ENCODE assay signal across 13 cellular contexts in the genomic region with DNA sequence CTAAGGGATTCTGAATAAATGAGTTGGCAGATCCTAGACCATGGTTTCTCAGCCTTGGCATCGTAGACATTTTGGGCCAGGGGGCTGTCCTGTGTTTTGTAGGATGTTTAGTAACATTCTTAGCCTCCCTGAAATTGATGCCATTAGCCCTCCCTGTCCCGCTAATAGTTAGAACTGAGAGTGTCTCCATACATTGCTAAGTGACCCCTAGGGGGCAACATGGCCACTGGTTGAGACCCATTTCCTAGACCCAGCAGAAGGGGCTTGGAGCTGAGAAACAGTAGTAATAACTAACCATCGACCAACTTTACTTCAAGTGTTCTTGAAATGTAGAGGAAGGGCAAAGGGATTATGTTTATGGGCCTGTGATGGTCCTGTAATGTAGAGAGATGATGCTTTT. TPM values are rescaled to one million over a fixed set of nuclear protein-coding genes. Genes with fewer than 3 reads are reported as not detected.
A peak's percentile ranks its signal among the peaks of the same experiment; 100 is the strongest.
DNase-seq lines count a peak whose midpoint lies in the region; ATAC-seq, FAIRE-seq and TF ChIP-seq lines count a peak whose summit lies in the region.
"Had no signal": no experiment of that assay in that cellular context is flagged by ENCODE, and none has a peak within 500 bp of the region (broad histone marks: within the 10 kb centered on the region; RNA-seq: fewer than 3 reads in every experiment).

No MANE protein-coding gene starts in this region.

- no peak for TF ChIP-seq POLR2A in H1 (IDR thresholded peaks at IDR 0.05; ENCODE audit: control extremely low read depth in 1 of 2, low read depth in 2 of 2, low read length in 2 of 2)

- H3K23ac ChIP-seq in H1 (ENCODE audit: insufficient read length) = no peak overlapping the region

- no peaks in the 10 kb centered on the region for H3K9me3 Mint-ChIP-seq in stimulated activated naive CD8-positive, alpha-beta T cell treated with anti-CD3 and anti-CD28 coated beads, Interleukin-15, Interleukin-2, amounts not matched to agents 100 ng/mL and 50 ng/mL, for 24 hours

- H3K4me3 ChIP-seq in OCI-LY1 (ENCODE audit: low read depth, low read length, poor library complexity, severe bottlenecking) (no peak overlapping the region), H1 (ENCODE audit: extremely low read depth in 1 of 4, insufficient read depth in 2 of 4, low read depth in 3 of 4, low read length in 4 of 4) (no peak overlapping the region), PC-9 (no peak overlapping the region), kidney (ENCODE audit: low read length in 2 of 2) (no peak overlapping the region)
- H3K4me3 ChIP-seq: BLaER1 treated with 17β-estradiol and CSF1 and Interleukin-3, amounts not matched to agents 10 nM and 100 nM had no signal

- no peak overlapping the region for H3K27ac ChIP-seq in OCI-LY1 (ENCODE audit: low read depth, low read length, poor library complexity, severe bottlenecking)
- H3K27ac ChIP-seq in H1 (ENCODE audit: low read depth, low read length) = no peak overlapping the region
- no peak overlapping the region for H3K27ac ChIP-seq in PC-9
- H3K27ac ChIP-seq in kidney (ENCODE audit: low read depth in 2 of 2, low read length in 2 of 2) = no peak overlapping the region
- H3K27ac ChIP-seq: BLaER1 treated with 17β-estradiol and CSF1 and Interleukin-3, amounts not matched to agents 10 nM and 100 nM had no signal

- H3K36me3 ChIP-seq in OCI-LY1 (ENCODE audit: insufficient read depth, low read length) (peaks cover 22% of the 10 kb centered on the region), H1 (ENCODE audit: control insufficient read depth in 2 of 4, insufficient read depth in 4 of 4, low read length in 3 of 4) (peaks cover 0 to 12% (median 4%) of the 10 kb centered on the region in 4 experiments; a peak in 3 of 8 replicates), PC-9 (ENCODE audit: low read depth) (peaks cover 20% of the 10 kb centered on the region), kidney (ENCODE audit: control insufficient read depth in 1 of 2, insufficient read depth in 2 of 2, low read length in 2 of 2) (peaks cover 0 to 3% of the 10 kb centered on the region in 2 donors)

- H4K5ac ChIP-seq in H1 (ENCODE audit: insufficient read length, low read depth, low read length) = no peak overlapping the region

- H3K4me1 ChIP-seq in OCI-LY1 (ENCODE audit: insufficient read depth, low read length, severe bottlenecking) (peaks cover 53% of the 10 kb centered on the region), H1 (replicated peaks in 1 of 4; ENCODE audit: control insufficient read depth in 3 of 4, insufficient read depth in 4 of 4, low read length in 3 of 4) (peaks cover 0 to 11% (median 5%) of the 10 kb centered on the region in 4 experiments; a peak in 4 of 7 replicates), PC-9 (replicated peaks; ENCODE audit: insufficient read depth) (peaks cover 9% of the 10 kb centered on the region; the same call in 1 of the 2 replicates), kidney (ENCODE audit: control insufficient read depth in 1 of 2, insufficient read depth in 1 of 2, low read depth in 1 of 2, low read length in 2 of 2) (peaks cover 0 to 8% of the 10 kb centered on the region in 2 donors)

- no peak overlapping the region for H2AFZ ChIP-seq in OCI-LY1 (ENCODE audit: low read length)
- H2AFZ ChIP-seq in H1 (ENCODE audit: low read length) = no peak overlapping the region
- H2AFZ ChIP-seq in PC-9 = no peak overlapping the region

- no peak overlapping the region for H3K18ac ChIP-seq in H1 (ENCODE audit: extremely low read depth, low read length)

- CTCF ChIA-PET in H1 (lab: Charles Lee; ENCODE audit: partially characterized antibody) (interaction anchor here (0.6 to 3.8 kb wide), 16 partner anchors 8 to 86 kb away, joined by 3 to 33 read pairs (median 4); no protein-coding TSS in a partner anchor), PC-9 (lab: Charles Lee) (no interaction called here)

- H3K27ac Mint-ChIP-seq in stimulated activated naive CD8-positive, alpha-beta T cell treated with anti-CD3 and anti-CD28 coated beads, Interleukin-15, Interleukin-2, amounts not matched to agents 100 ng/mL and 50 ng/mL, for 24 hours = peak overlapping the region; percentile 86

- no peak overlapping the region for H3K56ac ChIP-seq in H1 (replicated peaks; ENCODE audit: insufficient read length, low read depth, low read length)

- H3K9me2 ChIP-seq in OCI-LY1 (ENCODE audit: low read depth, low read length) (no peaks in the 10 kb centered on the region), PC-9 (ENCODE audit: insufficient read depth) (no peaks in the 10 kb centered on the region)

- no peak for TF ChIP-seq EP300 in H1 (IDR thresholded peaks at IDR 0.05; ENCODE audit: borderline replicate concordance in 1 of 2, low read depth in 2 of 2, low read length in 2 of 2)

- no peak overlapping the region for H2BK5ac ChIP-seq in H1 (ENCODE audit: low read depth, low read length)

- H4K91ac ChIP-seq in H1 (replicated peaks; ENCODE audit: insufficient read length, low read length) = no peak overlapping the region

- peak; percentile 52 for TF ChIP-seq CTCF in OCI-LY1 (IDR thresholded peaks at IDR 0.05; ENCODE audit: low read length)
- peak; percentile 38 to 71 (median 53) for TF ChIP-seq CTCF in H1 (IDR thresholded peaks at IDR 0.05; ENCODE audit: control extremely low read depth in 1 of 3, insufficient read depth in 1 of 3, low read depth in 1 of 3, low read length in 3 of 3)
- TF ChIP-seq CTCF in PC-9 (conservative IDR thresholded peaks at IDR 0.05) = no peak
- TF ChIP-seq CTCF in kidney (IDR thresholded peaks at IDR 0.05; ENCODE audit: borderline replicate concordance, extremely low read depth, insufficient read depth) = no peak

- DNase-seq in stimulated activated naive CD8-positive, alpha-beta T cell treated with anti-CD3 and anti-CD28 coated beads, Interleukin-15, Interleukin-2, amounts not matched to agents 100 U/mL and 50 U/mL, for 24 hours = no peak
- peak in 1 of 2 experiments; percentile 59 for DNase-seq in H1 (ENCODE audit: low read depth in 1 of 2, low spot score in 2 of 2)
- DNase-seq in PC-9 = no peak
- DNase-seq in kidney = no peak
- no peak for DNase-seq in NK-92 treated with Interleukin-12 subunit alpha and Interleukin-12 subunit beta, amount 100 ng/mL, for 24 hours (lab: John Stamatoyannopoulos, UW)
- DNase-seq: activated CD4-positive, CD25-positive, alpha-beta regulatory T cell; hippocampal formation; NCI-H2081; stimulated activated CD4-positive, alpha-beta T cell treated with anti-CD3 and anti-CD28 coated beads, Interleukin-12 subunit alpha, Interleukin-12 subunit beta, amount 100 ng/mL, for 4 hours had no signal

- peak overlapping the region; percentile 46 for H3K4me3 Mint-ChIP-seq in stimulated activated naive CD8-positive, alpha-beta T cell treated with anti-CD3 and anti-CD28 coated beads, Interleukin-15, Interleukin-2, amounts not matched to agents 100 ng/mL and 50 ng/mL, for 24 hours

- peaks cover 6% of the 10 kb centered on the region; the same call in 1 of the 2 replicates for H3K79me1 ChIP-seq in H1 (ENCODE audit: low read depth, low read length)

- no peak overlapping the region for H3K4ac ChIP-seq in H1 (replicated peaks; ENCODE audit: insufficient read length, low read depth, low read length)

- H3K4me1 Mint-ChIP-seq in stimulated activated naive CD8-positive, alpha-beta T cell treated with anti-CD3 and anti-CD28 coated beads, Interleukin-15, Interleukin-2, amounts not matched to agents 100 ng/mL and 50 ng/mL, for 24 hours (ENCODE audit: low read depth) = peaks cover 89% of the 10 kb centered on the region

- no peak overlapping the region for H2BK12ac ChIP-seq in H1 (ENCODE audit: low read depth, low read length)

- no peak overlapping the region for H3K9ac ChIP-seq in OCI-LY1 (ENCODE audit: low read length)
- no peak overlapping the region for H3K9ac ChIP-seq in H1 (replicated peaks in 1 of 4; ENCODE audit: extremely low read depth in 1 of 4, low read depth in 3 of 4, low read length in 3 of 4)
- no peak overlapping the region for H3K9ac ChIP-seq in kidney (ENCODE audit: low read length in 2 of 2)
- H3K9ac ChIP-seq: BLaER1 treated with 17β-estradiol and CSF1 and Interleukin-3, amounts not matched to agents 10 nM and 100 nM had no signal

- H3K79me2 ChIP-seq in OCI-LY1 (ENCODE audit: insufficient read depth, low read length) (peaks cover 76% of the 10 kb centered on the region), H1 (ENCODE audit: control insufficient read depth in 1 of 2, insufficient read depth in 2 of 2, low read length in 2 of 2) (peaks cover 7 to 98% of the 10 kb centered on the region in 2 experiments; a peak in 3 of 4 replicates), PC-9 (ENCODE audit: low read depth) (peaks cover 95% of the 10 kb centered on the region)

- no peak overlapping the region for H3K4me2 ChIP-seq in OCI-LY1 (ENCODE audit: low read length)
- no peak overlapping the region for H3K4me2 ChIP-seq in H1 (ENCODE audit: insufficient read depth in 1 of 2, low read depth in 2 of 2, low read length in 2 of 2)
- no peak overlapping the region for H3K4me2 ChIP-seq in PC-9

- H3K36me3 Mint-ChIP-seq in stimulated activated naive CD8-positive, alpha-beta T cell treated with anti-CD3 and anti-CD28 coated beads, Interleukin-15, Interleukin-2, amounts not matched to agents 100 ng/mL and 50 ng/mL, for 24 hours (ENCODE audit: low read depth) = peaks cover 42% of the 10 kb centered on the region

- no peak overlapping the region for H4K8ac ChIP-seq in H1 (ENCODE audit: extremely low read depth, insufficient read depth, low read length)

- no TSS peak for BruUV-seq in PC-9 (replicated peaks; lab: Mats Ljungman, UMichigan)

- POLR2A ChIA-PET in H1 (lab: Charles Lee; ENCODE audit: partially characterized antibody) = interaction anchor here (0.7 to 1.2 kb wide), 6 partner anchors 14 to 105 kb away, joined by 3 to 7 read pairs (median 4); no protein-coding TSS in a partner anchor
- POLR2A ChIA-PET in PC-9 (lab: Charles Lee; ENCODE audit: unreplicated experiment) = no interaction called here

- H3F3A ChIP-seq in OCI-LY1 (ENCODE audit: insufficient read depth, low read length) = no peaks in the 10 kb centered on the region
- H3F3A ChIP-seq in PC-9 (ENCODE audit: insufficient read depth, low read depth) = peaks cover 37% of the 10 kb centered on the region

- 84% methylated on average over 3 of the region's 3 CpGs; no CpG with 5 or more reads in 1 of the 2 experiments for whole genome bisulfite sequencing in H1 (ENCODE audit: extremely low coverage in 1 of 2, insufficient coverage in 1 of 2, insufficient read length in 1 of 2, insufficient replicate concordance in 2 of 2, low coverage in 1 of 2, low lambda C conversion rate in 2 of 2, missing lambda C conversion rate in 1 of 2), 2 experiments

- H4K20me1 ChIP-seq in OCI-LY1 (ENCODE audit: insufficient read depth, low read length) (0 out of 2 replicates have a peak, but pooled peaks cover 2% of the 10 kb centered on the region), H1 (replicated peaks in 1 of 2; ENCODE audit: control insufficient read depth in 1 of 2, insufficient read depth in 2 of 2, low read length in 2 of 2) (peaks cover 8 to 13% of the 10 kb centered on the region in 2 experiments), PC-9 (ENCODE audit: insufficient read depth) (peaks cover 47% of the 10 kb centered on the region)

- H2AK5ac ChIP-seq in H1 (ENCODE audit: low read depth, low read length) = no peak overlapping the region

- H2BK120ac ChIP-seq in H1 (replicated peaks; ENCODE audit: low read depth, low read length) = no peak overlapping the region

- H3K23me2 ChIP-seq in H1 (ENCODE audit: low read depth, low read length) = no peaks in the 10 kb centered on the region

- no peaks in the 10 kb centered on the region for H3K27me3 Mint-ChIP-seq in stimulated activated naive CD8-positive, alpha-beta T cell treated with anti-CD3 and anti-CD28 coated beads, Interleukin-15, Interleukin-2, amounts not matched to agents 100 ng/mL and 50 ng/mL, for 24 hours

- ATAC-seq in stimulated activated naive CD8-positive, alpha-beta T cell treated with anti-CD3 and anti-CD28 coated beads, Interleukin-15, Interleukin-2, amounts not matched to agents 100 U/mL and 50 U/mL, for 24 hours = no peak
- no peak for ATAC-seq in HG03439 (IDR thresholded peaks at IDR 0.05; ENCODE audit: unreplicated experiment)

- H2BK20ac ChIP-seq in H1 (ENCODE audit: low read length) = no peak overlapping the region

- H3K9me3 ChIP-seq in OCI-LY1 (ENCODE audit: low read length) = no peaks in the 10 kb centered on the region
- 0 out of 4 replicates have a peak, but pooled peaks cover 0 to 2% of the 10 kb centered on the region in 2 experiments for H3K9me3 ChIP-seq in H1 (ENCODE audit: insufficient read depth in 2 of 2, low read depth in 1 of 2, low read length in 1 of 2)
- no peaks in the 10 kb centered on the region for H3K9me3 ChIP-seq in PC-9 (ENCODE audit: insufficient read depth, low read depth)
- H3K9me3 ChIP-seq in kidney (ENCODE audit: control insufficient read depth in 1 of 2, low read length in 2 of 2) = no peaks in the 10 kb centered on the region

- peak; percentile 24 for FAIRE-seq in H1 (lab: Jason Lieb, UNC)
- FAIRE-seq in kidney (lab: Jason Lieb, UNC) = no peak

- TF ChIP-seq RAD21 in H1 (IDR thresholded peaks at IDR 0.05 in 1 of 2, conservative IDR thresholded peaks at IDR 0.05 in 1 of 2; ENCODE audit: low read depth in 2 of 2, low read length in 2 of 2) = peak; percentile 23 to 41; a peak in 1 of 4 replicates

- H2BK15ac ChIP-seq in H1 (ENCODE audit: low read length) = no peak overlapping the region

- H3K27me3 ChIP-seq in OCI-LY1 (ENCODE audit: insufficient read depth, low read length) = no peaks in the 10 kb centered on the region
- no peaks in the 10 kb centered on the region for H3K27me3 ChIP-seq in H1 (replicated peaks in 1 of 4; ENCODE audit: control insufficient read depth in 3 of 4, extremely low read depth in 1 of 4, insufficient read depth in 3 of 4, low read length in 3 of 4)
- H3K27me3 ChIP-seq in PC-9 (ENCODE audit: insufficient read depth, low read depth) = no peaks in the 10 kb centered on the region
- H3K27me3 ChIP-seq: BLaER1 treated with 17β-estradiol and CSF1 and Interleukin-3, amounts not matched to agents 10 nM and 100 nM had no signal

- intact Hi-C loops in PC-9 (cut with micrococcal nuclease; ENCODE audit: unreplicated experiment) (no loop called here), kidney (cut with DNase I) (no loop called here)

- H3K14ac ChIP-seq in H1 (ENCODE audit: insufficient read length) = no peak overlapping the region

RNA-seq across cellular contexts. Expression of a gene that starts 40.8 kb away (rescaled TPM):
- 149 and 152 TPM in 2 replicates for total RNA-seq in H1 (2021; fragmentation: NEBNext Ultra II Directional; extraction: Animal tissue kit (Norgen Biotek cat#: 25700))
- polyA plus RNA-seq in H1 (2011; rRNA removed) (55.8 and 86.9 TPM in 2 replicates), kidney (ENCODE audit: insufficient read depth, low read depth, low replicate concordance) (21.0 TPM)
- 97.8 TPM for polyA plus RNA-seq in H1 (2011; cell fraction: cytosol; rRNA removed)
- polyA plus RNA-seq in H1 (2011; cell fraction: nucleus; rRNA removed) = 33.5 TPM
- 81.0 to 111 TPM (median 94.5 TPM) in 4 replicates for polyA plus RNA-seq in H1 (2012, experiment 1 of 2)
- 41.2 TPM for polyA plus RNA-seq in H1 (2012, experiment 2 of 2)
- polyA plus RNA-seq in H1 (2013, experiment 1 of 2) = 43.4 TPM
- polyA plus RNA-seq in H1 (2013, experiment 2 of 2) = 45.1 TPM
- polyA minus RNA-seq in H1 (2011; rRNA and poly(A)+ RNA removed) = 140 and 147 TPM in 2 replicates
- polyA minus RNA-seq in H1 (2011; cell fraction: cytosol; rRNA and poly(A)+ RNA removed) = 58.9 TPM
- 50.0 TPM for polyA minus RNA-seq in H1 (2011; cell fraction: nucleus; rRNA and poly(A)+ RNA removed)
- total RNA-seq in PC-9 (2021) (95.3 and 97.8 TPM in 2 replicates), kidney (64.3 TPM)

Comparison
In these comparisons a context has a peak if more than half of its experiments do, and no peak if none do; other contexts are left out.
1. CTCF ChIP-seq: peak in OCI-LY1 (single experiment) and H1 (3 of 3); none in PC-9 (single experiment) and kidney (single experiment).